ENCODE assay signal across 8 cellular contexts in the genomic region with DNA sequence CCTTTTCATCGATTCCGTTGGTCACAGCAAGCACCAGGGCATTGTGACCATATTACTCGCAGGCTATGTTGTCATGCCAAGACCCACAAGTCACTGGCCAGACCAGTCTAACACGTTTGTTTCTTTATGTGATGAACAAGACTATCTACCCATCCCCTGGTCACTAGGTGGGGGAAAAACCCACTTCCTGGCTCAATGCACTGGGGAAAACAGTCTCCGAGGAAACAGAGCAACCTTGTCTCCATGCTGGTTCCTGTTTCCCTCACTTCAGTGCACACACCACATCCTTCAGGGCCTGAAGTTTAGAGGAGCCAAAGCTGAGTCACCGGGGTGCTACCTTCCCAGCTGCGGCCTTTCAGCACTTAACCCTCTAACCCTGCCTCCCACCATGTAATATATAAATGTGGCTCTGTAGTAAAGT. TPM values are rescaled to one million over a fixed set of nuclear protein-coding genes. Genes with fewer than 3 reads are reported as not detected.
DNase-seq lines count a peak whose midpoint lies in the region; TF ChIP-seq lines count a peak whose summit lies in the region.

No MANE protein-coding gene starts in this region.

- intact Hi-C loops in CD14-positive monocyte (cut with micrococcal nuclease): no loop called here
- intact Hi-C loops in activated T-helper 1 cell treated with anti-CD3 and anti-CD28 coated beads, Interleukin-12 subunit alpha, Interleukin-12 subunit beta, Interleukin-2, Interleukin-4 antibody, amounts not matched to agents 30 ng/mL and 10 ng/mL and 1 ng/mL, durations not matched to agents 14 hours and 24 hours and 36 hours (cut with micrococcal nuclease): no loop called here

- no peaks in the 10 kb centered on the region for H3K36me3 ChIP-seq in suprapubic skin

- no peaks in the 10 kb centered on the region for H3K36me3 Mint-ChIP-seq in CD14-positive monocyte
- no peaks in the 10 kb centered on the region for H3K36me3 Mint-ChIP-seq in activated T-helper 1 cell treated with anti-CD3 and anti-CD28 coated beads, Interleukin-12 subunit alpha, Interleukin-12 subunit beta, Interleukin-2, Interleukin-4 antibody, amounts not matched to agents 30 ng/mL and 10 ng/mL and 1 ng/mL, durations not matched to agents 14 hours and 24 hours and 36 hours (ENCODE audit: low read depth)

- WGBS in suprapubic skin: 62% methylated on average over 6 of the region's 7 CpGs

- TF ChIP-seq EP300 in suprapubic skin (IDR thresholded peaks at IDR 0.05): no peak

- H3K4me3 ChIP-seq in LNCaP clone FGC (ENCODE audit: low read depth, low read length) (no peak overlapping the region), fibroblast of mammary gland (ENCODE audit: control insufficient read depth, low read depth, low read length) (no peak overlapping the region), suprapubic skin (no peak overlapping the region)

- TF ChIP-seq CTCF in GM13976 (IDR thresholded peaks at IDR 0.05; ENCODE audit: borderline replicate concordance, control extremely low read depth, extremely low read depth, insufficient read depth, missing control alignments) (no peak), LNCaP clone FGC (IDR thresholded peaks at IDR 0.05; ENCODE audit: control insufficient read depth, extremely low read depth, insufficient read depth) (no peak), fibroblast of mammary gland (conservative IDR thresholded peaks at IDR 0.05; ENCODE audit: control insufficient read depth, insufficient read depth, low read depth, low read length) (no peak), suprapubic skin (IDR thresholded peaks at IDR 0.05) (no peak), CD14-positive monocyte (IDR thresholded peaks at IDR 0.05) (no peak)

- in situ Hi-C loops in GM13976 (cut with MboI; ENCODE audit: low sequenced_read_pairs, unreplicated experiment): no loop called here

- no peaks in the 10 kb centered on the region for H3K4me1 ChIP-seq in suprapubic skin

- no peak overlapping the region for H3K27ac ChIP-seq in suprapubic skin

- H3K27me3 ChIP-seq in suprapubic skin: no peaks in the 10 kb centered on the region

- TF ChIP-seq POLR2A in suprapubic skin (IDR thresholded peaks at IDR 0.05): no peak

- no peaks in the 10 kb centered on the region for H3K4me1 Mint-ChIP-seq in CD14-positive monocyte
- no peaks in the 10 kb centered on the region for H3K4me1 Mint-ChIP-seq in activated T-helper 1 cell treated with anti-CD3 and anti-CD28 coated beads, Interleukin-12 subunit alpha, Interleukin-12 subunit beta, Interleukin-2, Interleukin-4 antibody, amounts not matched to agents 30 ng/mL and 10 ng/mL and 1 ng/mL, durations not matched to agents 14 hours and 24 hours and 36 hours (ENCODE audit: low read depth)

- DNase-seq in GM13976 (ENCODE audit: low spot score) (peak; percentile 14), HCEC 1CT (peak; percentile 92), LNCaP clone FGC (ENCODE audit: low read depth) (peak; percentile 66), fibroblast of mammary gland (ENCODE audit: low read depth) (peak; percentile 86), dermis blood vessel endothelial cell (no peak), suprapubic skin (ENCODE audit: low spot score in 2 of 2) (no peak), CD14-positive monocyte (ENCODE audit: low spot score) (no peak)
- no peak for DNase-seq in activated T-helper 1 cell treated with anti-CD3 and anti-CD28 coated beads, Interleukin-12 subunit alpha, Interleukin-12 subunit beta, Interleukin-2, Interleukin-4 antibody, amounts not matched to agents 30 ng/mL and 10 ng/mL and 1 ng/mL, durations not matched to agents 14 hours and 24 hours and 36 hours (ENCODE audit: low spot score)

- H3K27ac Mint-ChIP-seq in CD14-positive monocyte: no peak overlapping the region
- no peak overlapping the region for H3K27ac Mint-ChIP-seq in activated T-helper 1 cell treated with anti-CD3 and anti-CD28 coated beads, Interleukin-12 subunit alpha, Interleukin-12 subunit beta, Interleukin-2, Interleukin-4 antibody, amounts not matched to agents 30 ng/mL and 10 ng/mL and 1 ng/mL, durations not matched to agents 14 hours and 24 hours and 36 hours

- no peaks in the 10 kb centered on the region for H3K9me3 ChIP-seq in suprapubic skin

- H3K27me3 Mint-ChIP-seq in CD14-positive monocyte (ENCODE audit: low read depth in 3 of 3): peaks cover 0 to 2% (median 0%) of the 10 kb centered on the region in 3 donors
- peaks cover 2% of the 10 kb centered on the region for H3K27me3 Mint-ChIP-seq in activated T-helper 1 cell treated with anti-CD3 and anti-CD28 coated beads, Interleukin-12 subunit alpha, Interleukin-12 subunit beta, Interleukin-2, Interleukin-4 antibody, amounts not matched to agents 30 ng/mL and 10 ng/mL and 1 ng/mL, durations not matched to agents 14 hours and 24 hours and 36 hours (ENCODE audit: insufficient read depth)

- H3K4me3 Mint-ChIP-seq in CD14-positive monocyte: no peak overlapping the region
- no peak overlapping the region for H3K4me3 Mint-ChIP-seq in activated T-helper 1 cell treated with anti-CD3 and anti-CD28 coated beads, Interleukin-12 subunit alpha, Interleukin-12 subunit beta, Interleukin-2, Interleukin-4 antibody, amounts not matched to agents 30 ng/mL and 10 ng/mL and 1 ng/mL, durations not matched to agents 14 hours and 24 hours and 36 hours

- H3K9me3 Mint-ChIP-seq in CD14-positive monocyte: peaks cover 0 to 5% (median 2%) of the 10 kb centered on the region in 7 donors
- H3K9me3 Mint-ChIP-seq in activated T-helper 1 cell treated with anti-CD3 and anti-CD28 coated beads, Interleukin-12 subunit alpha, Interleukin-12 subunit beta, Interleukin-2, Interleukin-4 antibody, amounts not matched to agents 30 ng/mL and 10 ng/mL and 1 ng/mL, durations not matched to agents 14 hours and 24 hours and 36 hours: no peaks in the 10 kb centered on the region

RNA-seq across cellular contexts. Expression of a gene that starts 20.9 kb away (rescaled TPM):
- under 0.01 TPM in 1 of 2 replicates, not detected in the other for total RNA-seq in dermis blood vessel endothelial cell
- total RNA-seq in suprapubic skin: not detected
- not detected for polyA plus RNA-seq in CD14-positive monocyte
- total RNA-seq in activated T-helper 1 cell treated with anti-CD3 and anti-CD28 coated beads, Interleukin-12 subunit alpha, Interleukin-12 subunit beta, Interleukin-2, Interleukin-4 antibody, amounts not matched to agents 30 ng/mL and 10 ng/mL and 1 ng/mL, durations not matched to agents 14 hours and 24 hours and 36 hours: not detected in 2 replicates

Comparison
In these comparisons a context has a peak if more than half of its experiments do, and no peak if none do; other contexts are left out.
1. DNase-seq: peak in GM13976 (single experiment), HCEC 1CT (single experiment), LNCaP clone FGC (single experiment) and fibroblast of mammary gland (single experiment); none in dermis blood vessel endothelial cell (single experiment), suprapubic skin (0 of 2), CD14-positive monocyte (single experiment) and activated T-helper 1 cell treated with anti-CD3 and anti-CD28 coated beads, Interleukin-12 subunit alpha, Interleukin-12 subunit beta, Interleukin-2, Interleukin-4 antibody, amounts not matched to agents 30 ng/mL and 10 ng/mL and 1 ng/mL, durations not matched to agents 14 hours and 24 hours and 36 hours (single experiment).